ENCODE assay signal across 9 cellular contexts in the genomic region with DNA sequence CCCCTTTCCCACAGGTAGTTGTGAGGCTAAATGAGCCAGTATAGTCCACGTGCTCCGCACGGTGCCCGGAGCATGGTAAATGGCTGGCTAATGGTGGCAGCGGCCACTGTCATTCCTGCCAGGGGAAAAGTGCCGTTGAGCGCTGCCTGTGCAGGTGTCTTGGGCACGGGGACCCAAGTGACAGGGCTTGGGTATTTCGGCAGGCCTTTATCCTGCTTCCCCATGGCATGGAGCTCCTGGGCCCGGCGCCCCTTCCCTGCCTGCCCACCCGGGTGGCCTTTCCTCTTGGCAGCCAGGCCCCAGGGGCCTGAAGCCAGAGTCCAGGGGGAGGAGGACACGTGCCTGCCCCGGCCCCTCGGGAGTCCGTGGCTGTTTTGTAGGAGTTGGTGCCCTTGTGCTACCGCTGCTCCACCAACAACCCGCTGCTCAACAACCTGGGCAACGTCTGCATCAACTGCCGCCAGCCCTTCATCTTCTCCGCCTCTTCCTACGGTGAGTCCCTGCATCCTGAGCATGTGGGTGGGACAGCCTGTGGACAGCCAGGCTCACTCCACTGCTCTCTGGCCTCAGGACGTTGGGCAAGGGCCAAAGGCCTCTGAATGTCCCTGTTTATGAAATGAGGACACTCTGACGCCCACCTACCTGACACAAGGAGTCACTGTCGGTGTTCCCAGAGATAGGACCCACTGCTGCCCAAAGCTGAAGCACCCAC. TPM values are rescaled to one million over a fixed set of nuclear protein-coding genes. Genes with fewer than 3 reads are reported as not detected.
"Had no signal": no experiment of that assay in that cellular context is flagged by ENCODE, and none has a peak within 500 bp of the region (broad histone marks: within the 10 kb centered on the region; RNA-seq: fewer than 3 reads in every experiment).

No MANE protein-coding gene starts in this region.

RNA-seq across cellular contexts. Expression of a gene that starts 13.2 kb away (rescaled TPM):
- total RNA-seq: LHCN-M2, MCF 10A, NCI-H460, OCI-LY7, PC-9, Right ventricle myocardium superior, RPMI7951, SJSA1 had no signal
- polyA plus RNA-seq: SK-N-SH had no signal

RNA-seq across cellular contexts. Expression of a gene that starts 27.7 kb away (rescaled TPM):
- total RNA-seq: LHCN-M2, MCF 10A, NCI-H460, OCI-LY7, PC-9, Right ventricle myocardium superior, RPMI7951, SJSA1 had no signal
- polyA plus RNA-seq: SK-N-SH had no signal
